Comparison of ENCODE assay signal across 8 cellular contexts in genomic region chr1:118185083-118185899, GRCh38. TPM values are rescaled to one million over a fixed set of nuclear protein-coding genes. Genes with fewer than 3 reads are reported as not detected.
DNase-seq lines count a peak whose midpoint lies in the region; ATAC-seq and TF ChIP-seq lines count a peak whose summit lies in the region.

Gene SPAG17 (minus strand): TSS chr1:118185228. CDS start chr1:118185157, 71 bp downstream.

- H3K4me1 Mint-ChIP-seq in chondrocyte (ENCODE audit: low read depth) = peaks cover 13% of the 10 kb centered on the region

- DNase-seq in EL = peak; percentile 63
- peak; percentile 69 to 85 for DNase-seq in NCI-H1930 (lab: John Stamatoyannopoulos, UW)
- DNase-seq in chondrocyte (ENCODE audit: low spot score) = no peak
- DNase-seq in kidney epithelial cell (ENCODE audit: low read depth) = peak; percentile 28
- DNase-seq in SKM-1 treated with dmso at 0.1 percent for 144 hours (lab: John Stamatoyannopoulos, UW; ENCODE audit: unreplicated experiment) = no peak
- DNase-seq in glomerular visceral epithelial cell (ENCODE audit: extremely low spot score) = no peak

- no peaks in the 10 kb centered on the region for H3K27me3 Mint-ChIP-seq in chondrocyte (ENCODE audit: low read depth)

- TF ChIP-seq CTCF in chondrocyte (IDR thresholded peaks at IDR 0.05) = peak; percentile 76
- peak; percentile 59 for TF ChIP-seq CTCF in kidney epithelial cell (IDR thresholded peaks at IDR 0.05; ENCODE audit: insufficient read depth, low read length, poor library complexity, severe bottlenecking)

- H3K27me3 ChIP-seq in kidney epithelial cell (ENCODE audit: control insufficient read depth, insufficient read depth, low read length) (no peaks in the 10 kb centered on the region), stomach smooth muscle (ENCODE audit: control insufficient read depth in 1 of 2, insufficient read depth in 2 of 2, low read length in 2 of 2) (peaks cover 0 to 5% of the 10 kb centered on the region in 2 donors)

- H3K4me1 ChIP-seq in stomach smooth muscle (ENCODE audit: control insufficient read depth, insufficient read depth, low read length) = no peaks in the 10 kb centered on the region

- H3K9me3 Mint-ChIP-seq in chondrocyte (ENCODE audit: low read depth) = no peaks in the 10 kb centered on the region

- H3K4me3 ChIP-seq in kidney epithelial cell (ENCODE audit: low read depth, low read length) = peak within 1 kb of the TSS; percentile 48
- H3K4me3 ChIP-seq in stomach smooth muscle (ENCODE audit: low read length in 2 of 2) = peak within 1 kb of the TSS; percentile 54 to 63

- H3K36me3 Mint-ChIP-seq in chondrocyte (ENCODE audit: low read depth) = no peaks in the 10 kb centered on the region

- peak within 1 kb of the TSS; percentile 82 for H3K4me3 Mint-ChIP-seq in chondrocyte (ENCODE audit: unreplicated experiment)

- no peak within 1 kb of the TSS for H3K9ac ChIP-seq in stomach smooth muscle (ENCODE audit: low read length in 2 of 2)

- ATAC-seq in GM18519 (IDR thresholded peaks at IDR 0.05; ENCODE audit: low FRiP score, unreplicated experiment) = no peak

- no peak within 1 kb of the TSS for H3K27ac ChIP-seq in stomach smooth muscle (ENCODE audit: low read length)

- H3K27ac Mint-ChIP-seq in chondrocyte (ENCODE audit: unreplicated experiment) = peak within 1 kb of the TSS; percentile 3

- no peaks in the 10 kb centered on the region for H3K9me3 ChIP-seq in stomach smooth muscle (ENCODE audit: control insufficient read depth in 2 of 2, low read length in 2 of 2)

- H3K36me3 ChIP-seq in kidney epithelial cell (ENCODE audit: control insufficient read depth, insufficient read depth, low read length) (no peaks in the 10 kb centered on the region), stomach smooth muscle (ENCODE audit: control insufficient read depth in 2 of 2, insufficient read depth in 2 of 2, low read length in 2 of 2) (no peaks in the 10 kb centered on the region)

RNA-seq across cellular contexts. Expression of gene SPAG17, which starts in this region (rescaled TPM):
- total RNA-seq in chondrocyte (0.30 to 0.82 TPM in 2 of 3 replicates, not detected in the other), kidney epithelial cell (0.13 and 7.7 TPM in 2 replicates)

Comparison
In these comparisons a context has a peak if more than half of its experiments do, and no peak if none do; other contexts are left out.
1. DNase-seq: peak in EL (single experiment), NCI-H1930 (2 of 2) and kidney epithelial cell (single experiment); none in chondrocyte (single experiment), SKM-1 treated with dmso at 0.1 percent for 144 hours (single experiment) and glomerular visceral epithelial cell (single experiment).